In the genomic region with DNA sequence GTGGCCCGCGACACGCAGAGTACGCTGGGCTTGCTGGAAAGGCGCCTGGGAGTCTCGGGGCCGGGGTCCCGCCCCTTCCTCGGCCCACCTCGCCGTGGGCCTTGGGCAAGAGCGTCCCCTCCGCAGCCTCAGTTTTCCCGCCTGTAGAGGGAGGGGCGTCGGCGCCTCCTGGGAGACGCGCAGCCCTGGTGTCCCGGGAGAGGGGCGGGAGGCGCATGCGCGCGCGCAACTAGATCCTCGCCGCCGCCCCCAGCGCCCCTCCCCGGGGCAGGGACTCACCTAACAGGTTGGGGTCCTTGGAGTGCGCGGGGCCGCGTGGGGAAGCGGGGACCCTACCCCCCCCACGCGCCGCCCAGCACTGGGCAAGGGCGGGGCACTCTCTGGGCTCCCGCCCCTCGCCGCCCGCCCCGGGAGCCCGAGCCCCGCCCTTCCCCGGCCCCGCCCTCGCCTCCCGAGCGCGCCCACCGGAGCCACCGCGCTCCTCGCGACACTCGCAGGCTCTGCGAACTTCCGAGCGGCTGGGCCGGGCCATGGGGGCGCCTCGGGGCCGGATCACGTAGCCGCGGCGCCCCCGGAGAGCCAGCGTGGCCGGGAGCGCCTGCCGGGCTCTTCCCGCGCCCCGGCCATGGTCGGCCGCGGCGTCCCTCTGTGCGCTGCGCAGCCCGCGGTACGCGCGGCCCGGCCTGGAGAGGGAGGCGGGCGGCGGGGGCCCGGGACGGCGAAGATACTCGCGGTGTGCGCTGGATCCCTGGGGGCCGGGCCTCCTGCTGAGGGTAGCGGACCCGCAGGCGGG, we compare ENCODE assay signal across 8 cellular contexts. TPM values are rescaled to one million over a fixed set of nuclear protein-coding genes. Genes with fewer than 3 reads are reported as not detected.
DNase-seq lines count a peak whose midpoint lies in the region; ATAC-seq and TF ChIP-seq lines count a peak whose summit lies in the region.

KIF26A (plus strand) TSS at position 490 of the 793 bp plus-strand sequence; CDS start at position 626, 136 bp downstream.

- POLR2A ChIA-PET in activated CD8-positive, alpha-beta T cell treated with anti-CD3 and anti-CD28 coated beads, Interleukin-2, amount 10 ng/mL, durations not matched to agents 7 days and 5 days (lab: Charles Lee) = no interaction called here

- no peaks in the 10 kb centered on the region for H3K9me3 Mint-ChIP-seq in activated CD8-positive, alpha-beta T cell treated with anti-CD3 and anti-CD28 coated beads, Interleukin-2, amount 10 ng/mL, durations not matched to agents 7 days and 5 days (ENCODE audit: insufficient read depth)

- H3K4me1 Mint-ChIP-seq in activated CD8-positive, alpha-beta T cell treated with anti-CD3 and anti-CD28 coated beads, Interleukin-2, amount 10 ng/mL, durations not matched to agents 7 days and 5 days (ENCODE audit: low read depth) = peaks cover 10% of the 10 kb centered on the region

- peaks cover 20% of the 10 kb centered on the region for H3K27me3 Mint-ChIP-seq in activated CD8-positive, alpha-beta T cell treated with anti-CD3 and anti-CD28 coated beads, Interleukin-2, amount 10 ng/mL, durations not matched to agents 7 days and 5 days (ENCODE audit: low read depth)

- no peak within 1 kb of the TSS for H3K27ac Mint-ChIP-seq in activated CD8-positive, alpha-beta T cell treated with anti-CD3 and anti-CD28 coated beads, Interleukin-2, amount 10 ng/mL, durations not matched to agents 7 days and 5 days

- no peak within 1 kb of the TSS for H3K4me3 Mint-ChIP-seq in activated CD8-positive, alpha-beta T cell treated with anti-CD3 and anti-CD28 coated beads, Interleukin-2, amount 10 ng/mL, durations not matched to agents 7 days and 5 days

- no peak for TF ChIP-seq RAD21 in Ishikawa (IDR thresholded peaks at IDR 0.05; ENCODE audit: low read depth)

- ATAC-seq in activated CD8-positive, alpha-beta T cell treated with anti-CD3 and anti-CD28 coated beads, Interleukin-2, amount 10 ng/mL, durations not matched to agents 7 days and 5 days = peak; percentile 34
- peak; percentile 54 to 74 for ATAC-seq in left cardiac atrium
- ATAC-seq in GM19023 (IDR thresholded peaks at IDR 0.05; ENCODE audit: unreplicated experiment) = no peak
- ATAC-seq in HG03025 (IDR thresholded peaks at IDR 0.05; ENCODE audit: low FRiP score, unreplicated experiment) = no peak

- in situ Hi-C loops in ACHN (cut with HindIII; ENCODE audit: low pct_ligation_motif_present, low pct_unique_long_range_greater_than_20kb, low sequenced_read_pairs) = no loop called here

- H3K4me3 ChIP-seq in retinal pigment epithelial cell (ENCODE audit: low read length) = peak within 1 kb of the TSS; percentile 41

- DNase-seq in ACHN = peak; percentile 17
- DNase-seq in activated CD8-positive, alpha-beta T cell treated with anti-CD3 and anti-CD28 coated beads, Interleukin-2, amount 10 ng/mL, durations not matched to agents 7 days and 5 days = no peak
- DNase-seq in left cardiac atrium = peak; percentile 54
- DNase-seq in retinal pigment epithelial cell (ENCODE audit: low read depth) = no peak
- DNase-seq in MV-4-11 (lab: John Stamatoyannopoulos, UW) = no peak

- no peak for TF ChIP-seq EP300 in Ishikawa (IDR thresholded peaks at IDR 0.05; ENCODE audit: borderline replicate concordance)

- TF ChIP-seq CTCF in retinal pigment epithelial cell (conservative IDR thresholded peaks at IDR 0.05; ENCODE audit: low read depth, low read length) = no peak

- CTCF ChIA-PET in activated CD8-positive, alpha-beta T cell treated with anti-CD3 and anti-CD28 coated beads, Interleukin-2, amount 10 ng/mL, durations not matched to agents 7 days and 5 days (lab: Charles Lee) = interaction anchor here (0.7 to 1.1 kb wide), 3 partner anchors 23 to 426 kb away, joined by 3 to 8 read pairs (median 4); no protein-coding TSS in a partner anchor

- intact Hi-C loops in left cardiac atrium (cut with DNase I) = loop anchor here in 1 of 2 donors (5.0 kb wide), 1 partner anchor 424 kb away; no protein-coding TSS in a partner anchor

- no peaks in the 10 kb centered on the region for H3K36me3 Mint-ChIP-seq in activated CD8-positive, alpha-beta T cell treated with anti-CD3 and anti-CD28 coated beads, Interleukin-2, amount 10 ng/mL, durations not matched to agents 7 days and 5 days (ENCODE audit: low read depth)

TF ChIP-seq in Ishikawa, 13 proteins besides CTCF, POLR2A, EP300 and RAD21:
- TF ChIP-seq TCF12 (IDR thresholded peaks at IDR 0.05; ENCODE audit: low read depth) = no peak
- TF ChIP-seq TEAD4 (IDR thresholded peaks at IDR 0.05) = no peak
- TF ChIP-seq, protein P1, sequence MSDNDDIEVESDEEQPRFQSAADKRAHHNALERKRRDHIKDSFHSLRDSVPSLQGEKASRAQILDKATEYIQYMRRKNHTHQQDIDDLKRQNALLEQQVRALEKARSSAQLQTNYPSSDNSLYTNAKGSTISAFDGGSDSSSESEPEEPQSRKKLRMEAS (IDR thresholded peaks at IDR 0.05) = no peak; the same call in 1 of the 2 replicates
- TF ChIP-seq TAF1 (IDR thresholded peaks at IDR 0.05; ENCODE audit: low read depth) = 0 out of 2 replicates have a peak, but pooled peaks have one; percentile 8
- TF ChIP-seq NFIC (IDR thresholded peaks at IDR 0.05) = no peak
- no peak for TF ChIP-seq EGR1 (IDR thresholded peaks at IDR 0.05)

RNA-seq across cellular contexts. Expression of gene KIF26A, which starts in this region (rescaled TPM):
- under 1 TPM; 0.26 TPM for total RNA-seq in activated CD8-positive, alpha-beta T cell treated with anti-CD3 and anti-CD28 coated beads, Interleukin-2, amount 10 ng/mL, durations not matched to agents 7 days and 5 days
- total RNA-seq in left cardiac atrium = 1 to 10 TPM; 7.6 to 8.1 TPM

Comparison
In these comparisons a context has a peak if more than half of its experiments do, and no peak if none do; other contexts are left out.
1. RNA of gene KIF26A (total RNA-seq): 7.6 to 8.1 TPM in left cardiac atrium; 0.26 TPM in activated CD8-positive, alpha-beta T cell treated with anti-CD3 and anti-CD28 coated beads, Interleukin-2, amount 10 ng/mL, durations not matched to agents 7 days and 5 days; every median in the first group is over 4 times any median in the second.
2. Peak in ATAC-seq in activated CD8-positive, alpha-beta T cell treated with anti-CD3 and anti-CD28 coated beads, Interleukin-2, amount 10 ng/mL, durations not matched to agents 7 days and 5 days; RNA of the gene not detected or under 1 TPM.
3. DNase-seq: peak in ACHN (single experiment) and left cardiac atrium (single experiment); none in activated CD8-positive, alpha-beta T cell treated with anti-CD3 and anti-CD28 coated beads, Interleukin-2, amount 10 ng/mL, durations not matched to agents 7 days and 5 days (single experiment), retinal pigment epithelial cell (single experiment) and MV-4-11 (single experiment).
4. ATAC-seq: peak in left cardiac atrium (2 of 2); none in GM19023 (single experiment) and HG03025 (single experiment).